In the genomic region with DNA sequence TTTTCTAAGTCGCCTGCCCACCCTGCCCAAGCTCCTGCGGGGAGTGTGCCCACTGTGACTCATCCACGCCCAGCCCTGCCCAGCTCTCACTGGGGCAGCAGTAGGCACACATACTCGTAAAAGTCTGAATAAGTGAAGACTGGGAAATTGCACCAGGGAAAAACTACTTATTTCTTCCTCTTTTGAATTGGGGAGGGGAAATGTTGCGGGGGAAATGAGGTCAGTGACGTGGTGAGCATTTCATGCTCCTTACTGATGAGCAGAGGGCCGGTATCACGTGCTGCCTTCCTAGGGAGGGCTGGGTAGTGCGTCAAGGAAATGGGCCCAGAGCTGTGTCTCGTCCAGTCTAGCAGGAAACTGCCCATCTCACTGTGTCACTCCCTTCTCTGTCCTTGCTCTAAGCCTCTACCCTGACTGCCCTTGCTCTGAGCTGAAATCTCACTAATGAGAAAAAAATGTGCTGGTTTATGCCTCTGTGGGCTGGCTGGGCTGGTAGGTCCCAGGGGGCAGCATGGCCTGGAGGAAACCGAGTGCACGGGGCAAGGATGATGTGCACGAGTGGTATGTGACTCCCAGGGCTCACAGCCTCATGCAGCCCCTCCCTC, we compare ENCODE assay signal across 8 cellular contexts. TPM values are rescaled to one million over a fixed set of nuclear protein-coding genes. Genes with fewer than 3 reads are reported as not detected.
DNase-seq lines count a peak whose midpoint lies in the region; ATAC-seq and TF ChIP-seq lines count a peak whose summit lies in the region.

No MANE protein-coding gene starts in this region.

- TF ChIP-seq CTCF in AG04449 (IDR thresholded peaks at IDR 0.05; ENCODE audit: insufficient read depth, low read length, missing control alignments), result no peak
- TF ChIP-seq CTCF in fibroblast of villous mesenchyme (IDR thresholded peaks at IDR 0.05; ENCODE audit: insufficient read depth, low read depth, low read length), result no peak

- POLR2A ChIA-PET in AG04449 (lab: Yijun Ruan, JAX), result no interaction called here

- no peaks in the 10 kb centered on the region for H3K27me3 Mint-ChIP-seq in T-helper 1 cell treated with Interleukin-12 subunit alpha and Interleukin-12 subunit beta and Interleukin-4 antibody, amounts not matched to agents 30 μg/mL and 1 μg/mL, for 36 hours (ENCODE audit: low read depth)

- peak overlapping the region; percentile 99 for H3K27ac Mint-ChIP-seq in T-helper 1 cell treated with Interleukin-12 subunit alpha and Interleukin-12 subunit beta and Interleukin-4 antibody, amounts not matched to agents 30 μg/mL and 1 μg/mL, for 36 hours

- H3K4me3 ChIP-seq in AG04449 (ENCODE audit: low read depth, low read length), result no peak overlapping the region
- no peak overlapping the region for H3K4me3 ChIP-seq in fibroblast of villous mesenchyme (ENCODE audit: low read depth, low read length)
- H3K4me3 ChIP-seq in skin epidermis, result no peak overlapping the region

- peak overlapping the region; percentile 2 for H3K4me3 Mint-ChIP-seq in T-helper 1 cell treated with Interleukin-12 subunit alpha and Interleukin-12 subunit beta and Interleukin-4 antibody, amounts not matched to agents 30 μg/mL and 1 μg/mL, for 36 hours

- peaks cover 83% of the 10 kb centered on the region for H3K4me1 Mint-ChIP-seq in T-helper 1 cell treated with Interleukin-12 subunit alpha and Interleukin-12 subunit beta and Interleukin-4 antibody, amounts not matched to agents 30 μg/mL and 1 μg/mL, for 36 hours (ENCODE audit: low read depth)

- DNase-seq in AG04449 (ENCODE audit: low read depth, low spot score) (peak; percentile 52), fibroblast of villous mesenchyme (ENCODE audit: low read depth) (peak; percentile 78), iPS-NIHi7 (ENCODE audit: extremely low spot score) (no peak), DMS53 treated with DMSO at 0.1 percent for 48 hours (lab: John Stamatoyannopoulos, UW; ENCODE audit: unreplicated experiment) (no peak), HT-29 (ENCODE audit: low spot score) (no peak)

- ATAC-seq in GM21423 (IDR thresholded peaks at IDR 0.05; ENCODE audit: unreplicated experiment), result peak; percentile 39

- H3K36me3 Mint-ChIP-seq in T-helper 1 cell treated with Interleukin-12 subunit alpha and Interleukin-12 subunit beta and Interleukin-4 antibody, amounts not matched to agents 30 μg/mL and 1 μg/mL, for 36 hours (ENCODE audit: low read depth), result peaks cover 20% of the 10 kb centered on the region

- H3K9me3 Mint-ChIP-seq in T-helper 1 cell treated with Interleukin-12 subunit alpha and Interleukin-12 subunit beta and Interleukin-4 antibody, amounts not matched to agents 30 μg/mL and 1 μg/mL, for 36 hours, result peaks cover 7% of the 10 kb centered on the region

- H3K27ac ChIP-seq in skin epidermis, result peak overlapping the region in 19 of 21 experiments; percentile 2 to 95 (median 80)

- CTCF ChIA-PET in AG04449 (lab: Yijun Ruan, JAX), result interaction anchor here (0.9 to 5.4 kb wide), 5 partner anchors 16 to 55 kb away, joined by 3 to 31 read pairs (median 4); no protein-coding TSS in a partner anchor

RNA-seq across cellular contexts. Expression of gene TNFRSF1B, which starts 13.5 kb away (rescaled TPM):
- 8.7 and 25.9 TPM in 2 replicates for total RNA-seq in fibroblast of villous mesenchyme
- total RNA-seq in HT-29 (2014; rRNA removed; shearing (Covaris generic)), result 0.08 TPM in 1 of 2 replicates, not detected in the other

Comparison
In these comparisons a context has a peak if more than half of its experiments do, and no peak if none do; other contexts are left out.
1. DNase-seq: peak in AG04449 (single experiment) and fibroblast of villous mesenchyme (single experiment); none in iPS-NIHi7 (single experiment), DMS53 treated with DMSO at 0.1 percent for 48 hours (single experiment) and HT-29 (single experiment).